8 cellular contexts compared by ENCODE assay signal in genomic region chr9:104494808-104495207, GRCh38. TPM values are rescaled to one million over a fixed set of nuclear protein-coding genes. Genes with fewer than 3 reads are reported as not detected.
DNase-seq lines count a peak whose midpoint lies in the region; ATAC-seq and TF ChIP-seq lines count a peak whose summit lies in the region.

No MANE protein-coding gene starts in this region.

- TF ChIP-seq CTCF in LNCAP (IDR thresholded peaks at IDR 0.05) (peak; percentile 48), SK-N-SH (IDR thresholded peaks at IDR 0.05) (peak; percentile 52), GM20000 (IDR thresholded peaks at IDR 0.05; ENCODE audit: extremely low read depth, missing control alignments) (no peak)

- no peak for ATAC-seq in GM18519 (IDR thresholded peaks at IDR 0.05; ENCODE audit: low FRiP score, unreplicated experiment)
- ATAC-seq in GM21619 (IDR thresholded peaks at IDR 0.05; ENCODE audit: unreplicated experiment), result no peak

- POLR2A ChIA-PET in SK-N-SH (lab: Yijun Ruan, JAX), result no interaction called here

- no peaks in the 10 kb centered on the region for H3K9me3 ChIP-seq in SK-N-SH

- no peaks in the 10 kb centered on the region for H3K36me3 ChIP-seq in SK-N-SH (replicated peaks in 1 of 2; ENCODE audit: control insufficient read depth in 1 of 2, insufficient read depth in 2 of 2, low read length in 1 of 2)

- 14% methylated on average over 3 of the region's 3 CpGs for whole genome bisulfite sequencing in SK-N-SH (ENCODE audit: low lambda C conversion rate)

- no peak for TF ChIP-seq EP300 in SK-N-SH (IDR thresholded peaks at IDR 0.05; ENCODE audit: borderline replicate concordance in 1 of 2, low read depth in 1 of 2, low read length in 1 of 2)

- no peak overlapping the region for H3K4me2 ChIP-seq in SK-N-SH

- no peaks in the 10 kb centered on the region for H3F3A ChIP-seq in SK-N-SH (replicated peaks; ENCODE audit: insufficient read depth)

- TF ChIP-seq RAD21 in SK-N-SH (IDR thresholded peaks at IDR 0.05; ENCODE audit: low read length), result peak; percentile 53

- H2AFZ ChIP-seq in SK-N-SH (ENCODE audit: low read depth), result no peak overlapping the region

- H3K9ac ChIP-seq in SK-N-SH, result no peak overlapping the region

- H3K4me1 ChIP-seq in SK-N-SH (ENCODE audit: control insufficient read depth in 1 of 2, insufficient read depth in 2 of 2, low read depth in 1 of 2, low read length in 1 of 2), result no peaks in the 10 kb centered on the region

- H4K20me1 ChIP-seq in SK-N-SH (ENCODE audit: insufficient read depth), result no peaks in the 10 kb centered on the region

- CTCF ChIA-PET in SK-N-SH (lab: Yijun Ruan, JAX), result interaction anchor here (0.7 to 2.0 kb wide), 4 partner anchors 9 to 1354 kb away, joined by 3 to 6 read pairs (median 3); no protein-coding TSS in a partner anchor

- peak; percentile 56 for DNase-seq in ELR (ENCODE audit: low read depth)
- DNase-seq in SK-N-SH, result peak; percentile 22
- peak; percentile 14 for DNase-seq in iris pigment epithelial cell (ENCODE audit: low read depth)
- no peak for DNase-seq in GDM1 (lab: John Stamatoyannopoulos, UW)
- no peak for DNase-seq in GM20000 (ENCODE audit: low spot score)

- H3K4me3 ChIP-seq in SK-N-SH (ENCODE audit: low read depth in 2 of 2, low read length in 1 of 2), result no peak overlapping the region

- H3K27ac ChIP-seq in SK-N-SH (ENCODE audit: low read depth in 2 of 2, low read length in 1 of 2), result no peak overlapping the region

- no peaks in the 10 kb centered on the region for H3K9me2 ChIP-seq in SK-N-SH

- no peaks in the 10 kb centered on the region for H3K79me2 ChIP-seq in SK-N-SH (ENCODE audit: insufficient read depth)

- no peaks in the 10 kb centered on the region for H3K27me3 ChIP-seq in SK-N-SH (ENCODE audit: insufficient read depth)

TF ChIP-seq in SK-N-SH, 30 proteins besides CTCF, POLR2A, EP300 and RAD21:
- TF ChIP-seq RFX5 (IDR thresholded peaks at IDR 0.05; ENCODE audit: low read length), result no peak
- peak; percentile 25 for TF ChIP-seq SMC3 (IDR thresholded peaks at IDR 0.05; ENCODE audit: low read depth, low read length)

RNA-seq across cellular contexts. Expression of gene OR13F1, which starts 9.3 kb away (rescaled TPM):
- polyA plus RNA-seq in SK-N-SH (2012; rRNA removed), result not detected in 2 replicates
- polyA plus RNA-seq in SK-N-SH (2012; cell fraction: cytosol; rRNA removed), result not detected in 2 replicates
- not detected in 2 replicates for polyA plus RNA-seq in SK-N-SH (2012; cell fraction: nucleus; rRNA removed)

RNA-seq across cellular contexts. Expression of gene OR13C4, which starts 32.2 kb away (rescaled TPM):
- not detected in 2 replicates for polyA plus RNA-seq in SK-N-SH (2012; rRNA removed)
- not detected in 2 replicates for polyA plus RNA-seq in SK-N-SH (2012; cell fraction: cytosol; rRNA removed)
- not detected in 2 replicates for polyA plus RNA-seq in SK-N-SH (2012; cell fraction: nucleus; rRNA removed)

RNA-seq across cellular contexts. Expression of gene OR13C3, which starts 41.8 kb away (rescaled TPM):
- polyA plus RNA-seq in SK-N-SH (2012; rRNA removed), result not detected in 2 replicates
- polyA plus RNA-seq in SK-N-SH (2012; cell fraction: cytosol; rRNA removed), result not detected in 2 replicates
- polyA plus RNA-seq in SK-N-SH (2012; cell fraction: nucleus; rRNA removed), result not detected in 2 replicates

Comparison
In these comparisons a context has a peak if more than half of its experiments do, and no peak if none do; other contexts are left out.
1. DNase-seq: peak in ELR (single experiment), SK-N-SH (single experiment) and iris pigment epithelial cell (single experiment); none in GDM1 (single experiment) and GM20000 (single experiment).